Comparison of ENCODE assay signal across 34 cellular contexts in the genomic region with DNA sequence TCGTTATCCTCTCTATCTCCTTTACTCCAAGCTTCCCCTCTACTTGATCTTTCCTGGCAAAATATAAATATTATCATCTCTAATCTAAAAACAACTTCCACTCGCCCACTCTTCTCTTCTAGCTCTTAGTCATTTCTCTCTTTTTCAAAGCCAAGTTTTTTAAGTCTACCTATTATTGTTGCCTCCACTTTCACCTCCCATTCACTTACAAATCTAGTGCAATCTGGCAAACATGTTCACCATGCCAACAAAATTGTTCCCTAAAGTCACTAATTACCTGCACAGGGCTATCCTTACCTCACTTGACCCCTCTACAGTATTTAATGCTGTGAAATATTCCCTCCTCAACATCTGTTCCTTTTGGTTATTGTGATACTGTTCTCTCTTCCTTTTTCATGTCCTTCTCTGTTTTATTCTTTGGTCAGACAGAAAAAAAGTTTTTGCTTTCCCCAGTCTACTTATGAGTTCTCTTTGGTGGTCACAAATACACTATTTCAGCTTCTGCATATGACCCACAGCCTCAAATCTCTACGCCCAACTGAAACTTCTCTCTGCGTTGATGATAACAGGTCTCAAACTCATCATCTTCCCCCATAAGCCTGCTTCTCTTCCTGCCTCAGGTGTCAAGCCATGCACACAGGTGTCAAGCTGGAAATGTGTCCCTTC. TPM values are rescaled to one million over a fixed set of nuclear protein-coding genes. Genes with fewer than 3 reads are reported as not detected.
A peak's percentile ranks its signal among the peaks of the same experiment; 100 is the strongest.
DNase-seq lines count a peak whose midpoint lies in the region; FAIRE-seq and TF ChIP-seq lines count a peak whose summit lies in the region.
"Had no signal": no experiment of that assay in that cellular context is flagged by ENCODE, and none has a peak within 500 bp of the region (broad histone marks: within the 10 kb centered on the region; RNA-seq: fewer than 3 reads in every experiment).

No MANE protein-coding gene starts in this region.

- H3K27me3 ChIP-seq in H9 (ENCODE audit: insufficient read depth, low read length): no peaks in the 10 kb centered on the region
- H3K27me3 ChIP-seq: ascending aorta, BLaER1, foreskin keratinocyte had no signal

- H3K23ac ChIP-seq in H9 (ENCODE audit: insufficient read length, low read depth, low read length): no peak overlapping the region

- no peak overlapping the region for H2BK12ac ChIP-seq in H9 (ENCODE audit: insufficient read length, low read depth, low read length)

- H2BK5ac ChIP-seq in H9 (ENCODE audit: insufficient read length, low read length): no peak overlapping the region

- no peak overlapping the region for H3K27ac Mint-ChIP-seq in H9
- H3K27ac Mint-ChIP-seq: activated naive CD8-positive, alpha-beta T cell treated with anti-CD3 and anti-CD28 coated beads, Interleukin-2, amount 10 ng/mL, durations not matched to agents 7 days and 5 days; natural killer cell treated with Interleukin-12 subunit alpha and Interleukin-12 subunit beta and Interleukin-15 and Interleukin-18, amount 100 ng/mL, for 72 hours; WTC11 had no signal

- no peak overlapping the region for H4K5ac ChIP-seq in H9 (ENCODE audit: insufficient read length, low read depth, low read length)

- H3K79me1 ChIP-seq in H9 (ENCODE audit: insufficient read depth, low read depth, low read length, poor library complexity, severe bottlenecking): no peaks in the 10 kb centered on the region

- no peak overlapping the region for H3K4me3 ChIP-seq in OCI-LY7 (ENCODE audit: low read depth, low read length, poor library complexity, severe bottlenecking)
- H3K4me3 ChIP-seq: ascending aorta, BLaER1, HAP-1, lower lobe of right lung had no signal

- H2AFZ ChIP-seq in H9 (ENCODE audit: low read length) (no peak overlapping the region), OCI-LY7 (ENCODE audit: low read length) (peak overlapping the region; percentile 9; the same call in 1 of the 2 replicates)

- no peak overlapping the region for H4K91ac ChIP-seq in H9 (ENCODE audit: insufficient read length, low read depth, low read length)

- no peak overlapping the region for H2BK15ac ChIP-seq in H9 (ENCODE audit: low read depth, low read length)

- no peaks in the 10 kb centered on the region for H3K23me2 ChIP-seq in H9 (ENCODE audit: insufficient read length, low read depth, low read length, poor library complexity, severe bottlenecking)

- no peak overlapping the region for H3K9ac ChIP-seq in H9 (ENCODE audit: extremely low read depth, insufficient read length, low read length)
- H3K9ac ChIP-seq: BLaER1 had no signal

- H3K36me3 ChIP-seq in OCI-LY7 (ENCODE audit: insufficient read depth, low read length): no peaks in the 10 kb centered on the region
- H3K36me3 ChIP-seq: ascending aorta, BLaER1, HAP-1, lower lobe of right lung had no signal

- no peak overlapping the region for H2AK5ac ChIP-seq in H9 (ENCODE audit: insufficient read length, low read length)

- no peak for TF ChIP-seq CTCF in H9 (conservative IDR thresholded peaks at IDR 0.05)
- TF ChIP-seq CTCF in OCI-LY7 (conservative IDR thresholded peaks at IDR 0.05; ENCODE audit: low read length): no peak

- no peak overlapping the region for H2BK20ac ChIP-seq in H9 (ENCODE audit: low read depth, low read length, poor library complexity, severe bottlenecking)

- H3K9me3 ChIP-seq in H9 (ENCODE audit: control insufficient read depth, low read depth, low read length) (no peaks in the 10 kb centered on the region), OCI-LY7 (ENCODE audit: low read length) (no peaks in the 10 kb centered on the region)
- H3K9me3 ChIP-seq: ascending aorta, BLaER1, HAP-1, lower lobe of right lung had no signal

- no peak overlapping the region for H4K8ac ChIP-seq in H9 (replicated peaks; ENCODE audit: insufficient read length, low read depth, low read length)

- WGBS in H9 (ENCODE audit: extremely low coverage, insufficient read length, low lambda C conversion rate): 100% methylated on average over 2 of the region's 4 CpGs

- no peaks in the 10 kb centered on the region for H3K9me2 ChIP-seq in OCI-LY7 (ENCODE audit: insufficient read depth, low read length)

- H3K9me3 Mint-ChIP-seq in H9: no peaks in the 10 kb centered on the region
- H3K9me3 Mint-ChIP-seq: activated naive CD8-positive, alpha-beta T cell treated with anti-CD3 and anti-CD28 coated beads, Interleukin-2, amount 10 ng/mL, durations not matched to agents 7 days and 5 days; natural killer cell treated with Interleukin-12 subunit alpha and Interleukin-12 subunit beta and Interleukin-15 and Interleukin-18, amount 100 ng/mL, for 72 hours; WTC11 had no signal

- H3K79me2 ChIP-seq in H9 (ENCODE audit: insufficient read depth, low read length): no peaks in the 10 kb centered on the region
- no peaks in the 10 kb centered on the region for H3K79me2 ChIP-seq in OCI-LY7 (ENCODE audit: insufficient read depth, low read depth, low read length)

- peaks cover 5 to 7% of the 10 kb centered on the region in 2 experiments for H3K4me1 Mint-ChIP-seq in H9

- H3K4me3 Mint-ChIP-seq in H9: no peak overlapping the region
- H3K4me3 Mint-ChIP-seq: activated naive CD8-positive, alpha-beta T cell treated with anti-CD3 and anti-CD28 coated beads, Interleukin-2, amount 10 ng/mL, durations not matched to agents 7 days and 5 days; natural killer cell treated with Interleukin-12 subunit alpha and Interleukin-12 subunit beta and Interleukin-15 and Interleukin-18, amount 100 ng/mL, for 72 hours; WTC11 had no signal

- no peaks in the 10 kb centered on the region for H3K27me3 Mint-ChIP-seq in H9 (ENCODE audit: low read depth)
- H3K27me3 Mint-ChIP-seq: activated naive CD8-positive, alpha-beta T cell treated with anti-CD3 and anti-CD28 coated beads, Interleukin-2, amount 10 ng/mL, durations not matched to agents 7 days and 5 days; natural killer cell treated with Interleukin-12 subunit alpha and Interleukin-12 subunit beta and Interleukin-15 and Interleukin-18, amount 100 ng/mL, for 72 hours had no signal

- H3K14ac ChIP-seq in H9 (ENCODE audit: insufficient read depth, low read length): peak overlapping the region; percentile 64; the same call in 1 of the 2 replicates

- no peak overlapping the region for H3K56ac ChIP-seq in H9 (ENCODE audit: insufficient read length, low read depth, low read length)

- H4K20me1 ChIP-seq in H9 (ENCODE audit: control insufficient read depth, insufficient read depth, insufficient read length) (no peaks in the 10 kb centered on the region), OCI-LY7 (ENCODE audit: insufficient read depth, low read length) (no peaks in the 10 kb centered on the region)
- H4K20me1 ChIP-seq: BLaER1 had no signal

- H3K4ac ChIP-seq in H9 (ENCODE audit: low read depth, low read length): no peak overlapping the region

- no peak for TF ChIP-seq POLR2A in GM12892 (IDR thresholded peaks at IDR 0.05; ENCODE audit: low read depth, low read length)

- H2BK120ac ChIP-seq in H9 (ENCODE audit: low read depth, low read length, poor library complexity, severe bottlenecking): no peak overlapping the region

- H3K27ac ChIP-seq in H9 (ENCODE audit: insufficient read length, low read depth, low read length): no peak overlapping the region
- H3K27ac ChIP-seq in OCI-LY7 (ENCODE audit: low read depth, low read length, poor library complexity, severe bottlenecking): no peak overlapping the region
- no peak overlapping the region for H3K27ac ChIP-seq in substantia nigra (ENCODE audit: low read depth, low read length, poor library complexity, severe bottlenecking)
- H3K27ac ChIP-seq: ascending aorta, BLaER1, foreskin keratinocyte, lower lobe of right lung had no signal

- no TSS peak for BruUV-seq in OCI-LY7 (replicated peaks; lab: Mats Ljungman, UMichigan)

- H3K4me2 ChIP-seq in H9 (ENCODE audit: insufficient read depth, insufficient read length, low read length) (no peak overlapping the region), OCI-LY7 (ENCODE audit: low read length) (no peak overlapping the region)
- H3K4me2 ChIP-seq: BLaER1 had no signal

- H3T11ph ChIP-seq in H9 (ENCODE audit: low read length): no peak overlapping the region

- intact Hi-C loops in OCI-LY7 (cut with micrococcal nuclease; ENCODE audit: unreplicated experiment): no loop called here

- FAIRE-seq in GM12892 (lab: Jason Lieb, UNC): peak; percentile 94
- FAIRE-seq: HepG2, small intestine had no signal

- CTCF ChIA-PET in OCI-LY7 (lab: Charles Lee; ENCODE audit: unreplicated experiment): interaction anchor here (0.8 kb wide), 1 partner anchor 127 kb away, joined by 3 read pairs; no protein-coding TSS in a partner anchor

- H3K4me1 ChIP-seq in H9 (ENCODE audit: insufficient read depth, low read length) (peaks cover 4% of the 10 kb centered on the region), OCI-LY7 (ENCODE audit: insufficient read depth, low read length, poor library complexity, severe bottlenecking) (peaks cover 17% of the 10 kb centered on the region)
- H3K4me1 ChIP-seq: HAP-1 had no signal

- H3K36me3 Mint-ChIP-seq in H9 (ENCODE audit: insufficient read depth in 1 of 3, low read depth in 3 of 3): no peaks in the 10 kb centered on the region
- H3K36me3 Mint-ChIP-seq: activated naive CD8-positive, alpha-beta T cell treated with anti-CD3 and anti-CD28 coated beads, Interleukin-2, amount 10 ng/mL, durations not matched to agents 7 days and 5 days; natural killer cell treated with Interleukin-12 subunit alpha and Interleukin-12 subunit beta and Interleukin-15 and Interleukin-18, amount 100 ng/mL, for 72 hours; WTC11 had no signal

- H3K18ac ChIP-seq in H9 (ENCODE audit: insufficient read length, low read depth, low read length): no peak overlapping the region

- POLR2A ChIA-PET in OCI-LY7 (lab: Charles Lee): interaction anchor here (1.4 to 6.2 kb wide), 2 partner anchors 12 to 37 kb away, joined by 3 to 43 read pairs; no protein-coding TSS in a partner anchor

- DNase-seq in DMS 273 (lab: John Stamatoyannopoulos, UW; ENCODE audit: unreplicated experiment) (peak; percentile 62), GM12892 (ENCODE audit: insufficient read length) (no peak), H9 (no peak), OCI-LY7 (ENCODE audit: low spot score) (no peak), GOT3 (lab: John Stamatoyannopoulos, UW) (no peak), substantia nigra (lab: John Stamatoyannopoulos, UW) (no peak), SHP77 treated with DMSO at 0.1 percent for 48 hours (lab: John Stamatoyannopoulos, UW) (no peak)
- no peak for DNase-seq in stimulated activated CD4-positive, alpha-beta T cell treated with anti-CD3 and anti-CD28 coated beads, Interleukin-12 subunit alpha, Interleukin-12 subunit beta, amount 100 ng/mL, for 4 hours
- DNase-seq: activated CD4-positive, alpha-beta T cell treated with anti-CD3 and anti-CD28 coated beads, Interleukin-2, amount 50 U/mL, for 1 hour; activated effector memory CD4-positive, alpha-beta T cell treated with Interleukin-2 at 50 U/mL for 16 hours; activated naive CD8-positive, alpha-beta T cell treated with anti-CD3 and anti-CD28 coated beads, Interleukin-2, amount 10 ng/mL, durations not matched to agents 7 days and 5 days; caudate nucleus; DMS79 treated with DMSO at 0.1 percent for 48 hours; foreskin keratinocyte; GF-D8; Kasumi-1; kidney glomerular epithelial cell; lower lobe of right lung; MV-4-11; NCI-H146; NCI-H2107; NCI-H510A; NK-92 treated with Interleukin-12 subunit alpha and Interleukin-12 subunit beta, amount 100 ng/mL, for 24 hours; retina; SHP77; small intestine; stimulated activated CD4-positive, alpha-beta T cell treated with anti-CD3 and anti-CD28 coated beads, Interleukin-1b, Interleukin-23, amount 100 ng/mL, for 48 hours; T-helper 9 cell had no signal

RNA-seq across cellular contexts. Expression of a gene that starts 31.9 kb away (rescaled TPM):
- 255 TPM for polyA plus RNA-seq in GM12892 (2012; ENCODE audit: missing spikeins)
- total RNA-seq in H9 (2021): 26.7 and 28.3 TPM in 2 replicates
- 8.5 and 10.4 TPM in 2 replicates for total RNA-seq in OCI-LY7 (2014; rRNA removed; shearing (Covaris generic))
- total RNA-seq in OCI-LY7 (2022): 72.0 and 86.3 TPM in 2 replicates
